In genomic region chr15:69557340-69558137, GRCh38 we compare ENCODE assay signal across 9 cellular contexts.
DNase-seq lines count a peak whose midpoint lies in the region; ATAC-seq, FAIRE-seq and TF ChIP-seq lines count a peak whose summit lies in the region.
"Had no signal": no experiment of that assay in that cellular context is flagged by ENCODE, and none has a peak within 500 bp of the region (broad histone marks: within the 10 kb centered on the region; RNA-seq: fewer than 3 reads in every experiment).

No MANE protein-coding gene starts in this region.

- H2BK12ac ChIP-seq in H1 (ENCODE audit: low read depth, low read length) (no peak overlapping the region), trophoblast cell (ENCODE audit: low read length) (no peak overlapping the region)

- H3K9ac ChIP-seq in H1 (replicated peaks in 1 of 4; ENCODE audit: extremely low read depth in 1 of 4, low read depth in 3 of 4, low read length in 3 of 4) (no peak overlapping the region), trophoblast cell (ENCODE audit: low read length) (no peak overlapping the region)

- 0 out of 4 replicates have a peak overlapping the region, but pooled peaks of 1 of the 2 experiments have one; percentile 7 for H3K4me2 ChIP-seq in H1 (ENCODE audit: insufficient read depth in 1 of 2, low read depth in 2 of 2, low read length in 2 of 2)
- H3K4me2 ChIP-seq in trophoblast cell (ENCODE audit: low read length), result peak overlapping the region; percentile 10

- H2BK15ac ChIP-seq in H1 (ENCODE audit: low read length), result no peak overlapping the region

- DNase-seq in EH (ENCODE audit: low read depth) (peak; percentile 98), NCI-H226 (peak; percentile 99), H1 (ENCODE audit: low read depth in 1 of 2, low spot score in 2 of 2) (no peak), trophoblast cell (peak; percentile 89 to 98), T-helper 17 cell (no peak), iPS-NIHi7 (ENCODE audit: extremely low spot score) (no peak)

- H3K23ac ChIP-seq in H1 (ENCODE audit: insufficient read length), result no peak overlapping the region
- no peak overlapping the region for H3K23ac ChIP-seq in trophoblast cell (ENCODE audit: low read length)

- FAIRE-seq in H1 (lab: Jason Lieb, UNC), result no peak

- H3K27ac Mint-ChIP-seq in T-helper 17 cell, result no peak overlapping the region
- H3K27ac Mint-ChIP-seq: stimulated activated naive CD8-positive, alpha-beta T cell treated with anti-CD3 and anti-CD28 coated beads, Interleukin-15, Interleukin-2, amounts not matched to agents 100 ng/mL and 50 ng/mL, for 24 hours had no signal

- H2BK120ac ChIP-seq in H1 (replicated peaks; ENCODE audit: low read depth, low read length) (no peak overlapping the region), trophoblast cell (ENCODE audit: insufficient read depth, low read length, poor library complexity) (no peak overlapping the region)

- TF ChIP-seq POLR2A in H1 (IDR thresholded peaks at IDR 0.05; ENCODE audit: control extremely low read depth in 1 of 2, low read depth in 2 of 2, low read length in 2 of 2), result no peak

- H3K79me1 ChIP-seq in H1 (ENCODE audit: low read depth, low read length), result no peaks in the 10 kb centered on the region
- no peaks in the 10 kb centered on the region for H3K79me1 ChIP-seq in trophoblast cell (ENCODE audit: low read length)

- H3K4me3 Mint-ChIP-seq in T-helper 17 cell, result no peak overlapping the region
- H3K4me3 Mint-ChIP-seq: stimulated activated naive CD8-positive, alpha-beta T cell treated with anti-CD3 and anti-CD28 coated beads, Interleukin-15, Interleukin-2, amounts not matched to agents 100 ng/mL and 50 ng/mL, for 24 hours had no signal

- no peak overlapping the region; the same call in 1 of the 2 replicates for H2AFZ ChIP-seq in H1 (ENCODE audit: low read length)
- no peak overlapping the region for H2AFZ ChIP-seq in trophoblast cell (ENCODE audit: insufficient read depth, low read length, poor library complexity)

- no peaks in the 10 kb centered on the region for H3K36me3 ChIP-seq in H1 (ENCODE audit: control insufficient read depth in 2 of 4, insufficient read depth in 4 of 4, low read length in 3 of 4)
- H3K36me3 ChIP-seq in trophoblast cell (ENCODE audit: control insufficient read depth in 1 of 2, insufficient read depth in 2 of 2, low read length in 2 of 2), result no peaks in the 10 kb centered on the region

- H3K27me3 ChIP-seq in H1 (replicated peaks in 1 of 4; ENCODE audit: control insufficient read depth in 3 of 4, extremely low read depth in 1 of 4, insufficient read depth in 3 of 4, low read length in 3 of 4), result no peaks in the 10 kb centered on the region; a peak in 1 of 7 replicates
- H3K27me3 ChIP-seq in trophoblast cell (ENCODE audit: insufficient read depth, low read length), result no peaks in the 10 kb centered on the region

- CTCF ChIA-PET in H1 (lab: Charles Lee; ENCODE audit: partially characterized antibody), result interaction anchor here (0.9 to 2.7 kb wide), 8 partner anchors 14 to 152 kb away, joined by 3 to 9 read pairs (median 4); no protein-coding TSS in a partner anchor

- no peak overlapping the region for H3K56ac ChIP-seq in H1 (replicated peaks; ENCODE audit: insufficient read length, low read depth, low read length)

- H2BK20ac ChIP-seq in H1 (ENCODE audit: low read length), result no peak overlapping the region

- H4K12ac ChIP-seq in trophoblast cell (ENCODE audit: low read depth, low read length), result no peak overlapping the region

- H2BK5ac ChIP-seq in H1 (ENCODE audit: low read depth, low read length) (no peak overlapping the region), trophoblast cell (ENCODE audit: low read depth, low read length, poor library complexity) (no peak overlapping the region)

- H3K27me3 Mint-ChIP-seq in T-helper 17 cell, result peaks cover 7% of the 10 kb centered on the region

- H4K5ac ChIP-seq in H1 (ENCODE audit: insufficient read length, low read depth, low read length), result no peak overlapping the region

- H3K18ac ChIP-seq in H1 (ENCODE audit: extremely low read depth, low read length) (no peak overlapping the region), trophoblast cell (ENCODE audit: low read length) (no peak overlapping the region)

- H2AK5ac ChIP-seq in H1 (ENCODE audit: low read depth, low read length) (no peak overlapping the region), trophoblast cell (ENCODE audit: low read length) (no peak overlapping the region)

- H3K4ac ChIP-seq in H1 (replicated peaks; ENCODE audit: insufficient read length, low read depth, low read length) (no peak overlapping the region), trophoblast cell (ENCODE audit: low read depth, low read length) (no peak overlapping the region)

- H3K9me3 ChIP-seq in H1 (ENCODE audit: insufficient read depth in 2 of 2, low read depth in 1 of 2, low read length in 1 of 2), result no peaks in the 10 kb centered on the region
- H3K9me3 ChIP-seq in trophoblast cell (ENCODE audit: insufficient read depth, low read depth, low read length), result peaks cover 3% of the 10 kb centered on the region
- no peaks in the 10 kb centered on the region for H3K9me3 ChIP-seq in T-helper 17 cell (ENCODE audit: control insufficient read depth, low read length, poor library complexity, severe bottlenecking)

- no peak overlapping the region for H3K4me3 ChIP-seq in H1 (ENCODE audit: extremely low read depth in 1 of 4, insufficient read depth in 2 of 4, low read depth in 3 of 4, low read length in 4 of 4)
- H3K4me3 ChIP-seq in trophoblast cell (ENCODE audit: low read depth, low read length), result no peak overlapping the region

- POLR2A ChIA-PET in H1 (lab: Charles Lee; ENCODE audit: partially characterized antibody), result no interaction called here

- H3K79me2 ChIP-seq in H1 (ENCODE audit: control insufficient read depth in 1 of 2, insufficient read depth in 2 of 2, low read length in 2 of 2) (no peaks in the 10 kb centered on the region), trophoblast cell (ENCODE audit: control insufficient read depth, insufficient read depth, low read length, poor library complexity) (no peaks in the 10 kb centered on the region)

- no peaks in the 10 kb centered on the region for H3K36me3 Mint-ChIP-seq in T-helper 17 cell (ENCODE audit: low read depth)

- no peaks in the 10 kb centered on the region for H3K23me2 ChIP-seq in H1 (ENCODE audit: low read depth, low read length)

- H4K20me1 ChIP-seq in H1 (replicated peaks in 1 of 2; ENCODE audit: control insufficient read depth in 1 of 2, insufficient read depth in 2 of 2, low read length in 2 of 2), result no peaks in the 10 kb centered on the region

- TF ChIP-seq CTCF in H1 (IDR thresholded peaks at IDR 0.05; ENCODE audit: control extremely low read depth in 1 of 3, insufficient read depth in 1 of 3, low read depth in 1 of 3, low read length in 3 of 3), result no peak

- TF ChIP-seq EP300 in H1 (IDR thresholded peaks at IDR 0.05; ENCODE audit: borderline replicate concordance in 1 of 2, low read depth in 2 of 2, low read length in 2 of 2), result no peak

- H3K14ac ChIP-seq in H1 (ENCODE audit: insufficient read length) (no peak overlapping the region), trophoblast cell (ENCODE audit: low read length) (no peak overlapping the region)

- no peak overlapping the region for H3K27ac ChIP-seq in H1 (ENCODE audit: low read depth, low read length)
- H3K27ac ChIP-seq in trophoblast cell (ENCODE audit: low read depth, low read length), result no peak overlapping the region

- ATAC-seq in T-helper 17 cell, result no peak
- ATAC-seq in GM18517 (IDR thresholded peaks at IDR 0.05; ENCODE audit: unreplicated experiment), result no peak
- ATAC-seq in GM19452 (IDR thresholded peaks at IDR 0.05; ENCODE audit: unreplicated experiment), result no peak

- peaks cover 0 to 7% (median 4%) of the 10 kb centered on the region in 4 experiments; a peak in 3 of 7 replicates for H3K4me1 ChIP-seq in H1 (replicated peaks in 1 of 4; ENCODE audit: control insufficient read depth in 3 of 4, insufficient read depth in 4 of 4, low read length in 3 of 4)
- H3K4me1 ChIP-seq in trophoblast cell (ENCODE audit: control insufficient read depth in 1 of 2, insufficient read depth in 2 of 2, low read length in 2 of 2), result peaks cover 6% of the 10 kb centered on the region in 2 experiments

- no peaks in the 10 kb centered on the region for H3K4me1 Mint-ChIP-seq in T-helper 17 cell

- WGBS in H1 (ENCODE audit: extremely low coverage in 1 of 2, insufficient coverage in 1 of 2, insufficient read length in 1 of 2, insufficient replicate concordance in 2 of 2, low coverage in 1 of 2, low lambda C conversion rate in 2 of 2, missing lambda C conversion rate in 1 of 2), 2 experiments, result 69% methylated on average over 6 of the region's 6 CpGs; no CpG with 5 or more reads in 1 of the 2 experiments
- no CpG with 5 or more reads among the region's 6 CpGs for WGBS in trophoblast cell (ENCODE audit: extremely low coverage, insufficient coverage, insufficient read length)

- TF ChIP-seq RAD21 in H1 (IDR thresholded peaks at IDR 0.05 in 1 of 2, conservative IDR thresholded peaks at IDR 0.05 in 1 of 2; ENCODE audit: low read depth in 2 of 2, low read length in 2 of 2), result no peak

- H4K8ac ChIP-seq in H1 (ENCODE audit: extremely low read depth, insufficient read depth, low read length), result no peak overlapping the region
- H4K8ac ChIP-seq in trophoblast cell (ENCODE audit: low read depth, low read length), result no peak overlapping the region

- H4K91ac ChIP-seq in H1 (replicated peaks; ENCODE audit: insufficient read length, low read length), result no peak overlapping the region
- no peak overlapping the region for H4K91ac ChIP-seq in trophoblast cell (ENCODE audit: low read depth, low read length)

TF ChIP-seq in H1, 55 proteins besides CTCF, POLR2A, EP300 and RAD21:
- TF ChIP-seq PHF8 (conservative IDR thresholded peaks at IDR 0.05; ENCODE audit: low read depth, low read length) (no peak), NRF1 (IDR thresholded peaks at IDR 0.05; ENCODE audit: low read depth, low read length) (no peak), MAFK (IDR thresholded peaks at IDR 0.05; ENCODE audit: low read depth, low read length) (0 out of 2 replicates have a peak, but pooled peaks have one; percentile 41), TCF12 (IDR thresholded peaks at IDR 0.05; ENCODE audit: low read depth, low read length) (no peak), CBX8 (IDR thresholded peaks at IDR 0.05; ENCODE audit: borderline replicate concordance, low read depth, low read length) (no peak)
TF ChIP-seq in H1: peak in this region for 1.

Comparison
In these comparisons a context has a peak if more than half of its experiments do, and no peak if none do; other contexts are left out.
1. DNase-seq: peak in EH (single experiment), NCI-H226 (single experiment) and trophoblast cell (2 of 2); none in H1 (0 of 2), T-helper 17 cell (0 of 3) and iPS-NIHi7 (single experiment).